In the genomic region with DNA sequence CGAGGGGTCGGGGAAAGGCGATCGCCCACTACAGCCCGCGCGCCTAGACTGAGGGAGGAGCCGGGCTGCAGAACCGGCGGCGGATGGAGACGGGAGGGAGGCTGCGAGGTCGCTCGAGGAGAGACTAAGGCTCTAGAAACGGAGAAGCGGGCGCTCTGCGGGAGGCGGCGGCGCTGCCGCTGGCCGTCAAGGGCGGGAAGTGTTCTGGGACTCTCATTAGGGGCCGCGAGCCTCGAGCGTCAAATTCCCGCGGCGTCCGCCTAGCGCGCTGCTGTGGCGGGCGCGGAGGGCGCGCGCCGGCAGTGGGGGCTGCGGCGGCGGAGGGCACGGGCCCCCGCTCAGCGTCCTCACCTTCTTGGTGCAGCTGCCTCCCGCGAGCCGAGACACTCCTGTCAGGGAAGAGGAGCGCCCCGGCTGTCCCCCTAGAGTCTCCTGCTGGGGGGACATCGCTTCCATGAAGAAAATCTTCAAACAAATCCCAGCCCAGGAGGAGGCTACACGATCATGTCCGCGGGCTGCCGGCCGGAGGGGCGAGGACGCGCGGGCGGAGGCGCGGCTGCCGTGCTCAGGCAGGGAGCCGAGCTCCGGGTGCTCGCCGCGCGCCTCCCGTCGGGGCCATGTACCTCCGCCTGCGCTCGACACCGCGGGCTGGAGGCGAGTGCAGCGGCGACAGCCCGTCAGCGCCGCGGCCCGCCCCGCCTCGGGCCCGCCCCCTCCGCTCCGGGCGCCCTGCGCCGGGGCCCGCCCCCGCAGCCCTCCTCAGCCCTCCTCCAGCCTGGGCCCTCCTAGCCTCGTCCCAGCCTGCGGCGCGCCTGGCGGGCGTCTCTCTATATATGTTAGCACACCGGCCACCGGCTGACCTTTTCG, we compare ENCODE assay signal across 1 cellular context.
TF ChIP-seq lines count a peak whose summit lies in the region.

TSS of gene ARHGAP20 (minus strand) at position 662 of the 867 bp plus-strand sequence. CDS start at position 456, 206 bp downstream.

TF ChIP-seq in endothelial cell of umbilical vein, 7 proteins besides CTCF, POLR2A, EP300 and RAD21:
- TF ChIP-seq JUN (IDR thresholded peaks at IDR 0.05; ENCODE audit: borderline replicate concordance, insufficient read depth, insufficient read length, low read depth) (no peak), POLR2AphosphoS5 (IDR thresholded peaks at IDR 0.05; ENCODE audit: insufficient read depth, low read depth, low read length) (peak; percentile 19)
